In genomic region chr1:88890790-88891317, GRCh38 we compare ENCODE assay signal across 8 cellular contexts. TPM values are rescaled to one million over a fixed set of nuclear protein-coding genes. Genes with fewer than 3 reads are reported as not detected.
DNase-seq lines count a peak whose midpoint lies in the region; ATAC-seq and TF ChIP-seq lines count a peak whose summit lies in the region.

No MANE protein-coding gene starts in this region.

- no peaks in the 10 kb centered on the region for H3K27me3 ChIP-seq in liver (ENCODE audit: control insufficient read depth in 4 of 4, insufficient read depth in 4 of 4, low read length in 3 of 4)

- peak overlapping the region; percentile 97 to 99 for H3K27ac ChIP-seq in coronary artery
- H3K27ac ChIP-seq in liver (ENCODE audit: low read depth in 1 of 2, low read length in 2 of 2), result peak overlapping the region; percentile 84 to 92

- TF ChIP-seq RAD21 in liver (IDR thresholded peaks at IDR 0.05), result no peak

- no peak for ATAC-seq in stimulated activated naive CD8-positive, alpha-beta T cell treated with anti-CD3 and anti-CD28 coated beads, Interleukin-15, Interleukin-2, amounts not matched to agents 100 U/mL and 50 U/mL, for 24 hours

- WGBS in liver, result under 1% methylated on average over 16 of the region's 18 CpGs

- H3K36me3 ChIP-seq in liver (ENCODE audit: control insufficient read depth in 4 of 4, insufficient read depth in 3 of 4, low read depth in 1 of 4, low read length in 3 of 4), result peaks cover 3 to 11% (median 8%) of the 10 kb centered on the region in 4 donors

- peak overlapping the region; percentile 88 to 89 for H3K9ac ChIP-seq in liver (ENCODE audit: low read depth in 1 of 2, low read length in 2 of 2)

- peaks cover 2 to 28% (median 14%) of the 10 kb centered on the region in 4 donors for H3K4me1 ChIP-seq in liver (ENCODE audit: control insufficient read depth in 4 of 4, insufficient read depth in 4 of 4, low read length in 3 of 4)

- TF ChIP-seq CTCF in coronary artery (IDR thresholded peaks at IDR 0.05) (no peak), liver (IDR thresholded peaks at IDR 0.05; ENCODE audit: low read depth, low read length, missing input control) (no peak)

- H3K4me3 ChIP-seq in coronary artery, result peak overlapping the region; percentile 98
- peak overlapping the region; percentile 78 to 97 (median 96) for H3K4me3 ChIP-seq in liver (ENCODE audit: low read depth in 1 of 3, low read length in 3 of 3)

- DNase-seq in NCI-H1417 (lab: John Stamatoyannopoulos, UW) (peak; percentile 8 to 45 (median 27)), NCI-H1417 treated with DMSO at 0.1 percent for 48 hours (lab: John Stamatoyannopoulos, UW) (no peak), HK-2 (ENCODE audit: unreplicated experiment) (peak; percentile 22), T-helper 1 cell (peak in 4 of 5 donors; percentile 19 to 32 (median 24)), coronary artery (ENCODE audit: low spot score) (no peak), SKM-1 (lab: John Stamatoyannopoulos, UW; ENCODE audit: unreplicated experiment) (no peak)
- DNase-seq in stimulated activated naive CD8-positive, alpha-beta T cell treated with anti-CD3 and anti-CD28 coated beads, Interleukin-15, Interleukin-2, amounts not matched to agents 100 U/mL and 50 U/mL, for 24 hours, result peak; percentile 27

- no peaks in the 10 kb centered on the region for H3K9me3 ChIP-seq in liver (ENCODE audit: control insufficient read depth in 4 of 4, low read length in 3 of 4)

TF ChIP-seq in liver, 16 proteins besides CTCF, POLR2A, EP300 and RAD21:
- TF ChIP-seq HNF4A (conservative IDR thresholded peaks at IDR 0.05), result no peak
- no peak for TF ChIP-seq GABPA (IDR thresholded peaks at IDR 0.05 in 1 of 2, conservative IDR thresholded peaks at IDR 0.05 in 1 of 2)
- no peak for TF ChIP-seq JUND (IDR thresholded peaks at IDR 0.05)
- TF ChIP-seq FOXA1 (IDR thresholded peaks at IDR 0.05), result no peak
- TF ChIP-seq MAX (IDR thresholded peaks at IDR 0.05), result no peak
- TF ChIP-seq TAF1 (conservative IDR thresholded peaks at IDR 0.05), result no peak
- TF ChIP-seq REST (IDR thresholded peaks at IDR 0.05), result no peak
- TF ChIP-seq NR2F2 (IDR thresholded peaks at IDR 0.05), result no peak
- TF ChIP-seq ZBTB33 (IDR thresholded peaks at IDR 0.05), result no peak

RNA-seq across cellular contexts. Expression of gene GTF2B, which starts 0.5 kb away (rescaled TPM):
- 10 to 100 TPM; 26.5 to 50.6 TPM for total RNA-seq in liver
- polyA plus RNA-seq in liver, result 10 to 100 TPM; 13.5 to 20.4 TPM

Comparison
In these comparisons a context has a peak if more than half of its experiments do, and no peak if none do; other contexts are left out.
1. DNase-seq: peak in NCI-H1417 (3 of 3), HK-2 (single experiment), T-helper 1 cell (4 of 5) and stimulated activated naive CD8-positive, alpha-beta T cell treated with anti-CD3 and anti-CD28 coated beads, Interleukin-15, Interleukin-2, amounts not matched to agents 100 U/mL and 50 U/mL, for 24 hours (single experiment); none in NCI-H1417 treated with DMSO at 0.1 percent for 48 hours (single experiment), coronary artery (single experiment) and SKM-1 (single experiment).